ENCODE assay signal across 9 cellular contexts in the genomic region with DNA sequence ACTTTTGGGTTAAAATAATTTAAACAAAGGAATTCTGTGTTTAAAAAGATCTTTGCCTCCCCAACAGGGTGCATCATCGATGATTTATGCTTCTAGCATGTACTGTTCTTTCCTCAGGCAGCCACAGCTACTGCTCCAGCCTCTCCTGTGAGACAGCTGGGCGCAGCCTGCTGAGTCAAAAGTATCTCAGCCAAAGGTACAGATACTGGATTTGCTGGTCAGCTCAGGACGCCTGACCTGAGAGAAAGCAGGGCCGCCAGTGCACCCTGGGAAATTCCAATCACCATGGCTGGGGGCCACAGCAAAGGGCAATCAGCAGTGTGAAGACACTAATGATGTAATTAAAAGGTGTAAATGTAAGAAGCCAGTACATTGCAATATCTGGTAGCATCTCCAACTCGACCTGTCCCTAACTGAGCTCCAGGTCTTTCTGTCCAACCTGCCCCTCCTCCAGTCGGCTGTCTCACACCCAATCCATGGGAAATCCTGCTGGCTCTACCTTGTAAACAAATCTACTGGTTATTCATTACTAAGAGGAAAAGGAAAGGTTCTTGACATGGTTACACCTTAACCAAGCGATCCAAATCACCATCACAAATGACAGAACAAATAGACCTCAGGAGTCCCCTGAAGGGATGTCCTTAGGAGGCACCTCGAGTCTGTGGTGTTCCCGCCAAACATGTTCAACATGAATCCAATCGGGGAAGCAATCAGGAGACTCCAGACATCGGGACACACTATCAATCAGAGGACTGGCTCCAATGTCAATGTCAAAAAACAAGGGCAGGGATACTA. TPM values are rescaled to one million over a fixed set of nuclear protein-coding genes. Genes with fewer than 3 reads are reported as not detected.
DNase-seq lines count a peak whose midpoint lies in the region; ATAC-seq, FAIRE-seq and TF ChIP-seq lines count a peak whose summit lies in the region.
"Had no signal": no experiment of that assay in that cellular context is flagged by ENCODE, and none has a peak within 500 bp of the region (broad histone marks: within the 10 kb centered on the region; RNA-seq: fewer than 3 reads in every experiment).

No MANE protein-coding gene starts in this region.

- H3K27ac ChIP-seq in uterus, result peak overlapping the region; percentile 4 to 54
- H3K27ac ChIP-seq: BLaER1 had no signal

- intact Hi-C loops in activated CD4-positive, alpha-beta T cell treated with anti-CD3 and anti-CD28 coated beads for 36 hours (cut with DNase I, micrococcal nuclease), result no loop called here
- intact Hi-C loops in uterus (cut with DNase I; ENCODE audit: low total_unique reads) (no loop called here), sciatic nerve (cut with DNase I) (no loop called here)

- TF ChIP-seq CTCF in bronchial epithelial cell (IDR thresholded peaks at IDR 0.05; ENCODE audit: insufficient read depth, low read length, severe bottlenecking) (no peak), uterus (IDR thresholded peaks at IDR 0.05) (no peak)

- no peaks in the 10 kb centered on the region for H3K36me3 ChIP-seq in bronchial epithelial cell (ENCODE audit: control insufficient read depth, insufficient read depth, low read length)
- no peaks in the 10 kb centered on the region for H3K36me3 ChIP-seq in uterus

- no peaks in the 10 kb centered on the region for H3K27me3 Mint-ChIP-seq in activated CD4-positive, alpha-beta T cell treated with anti-CD3 and anti-CD28 coated beads for 36 hours

- TF ChIP-seq POLR2A in uterus (IDR thresholded peaks at IDR 0.05), result no peak

- no peaks in the 10 kb centered on the region for H3K4me1 ChIP-seq in uterus

- POLR2A ChIA-PET in activated CD4-positive, alpha-beta T cell treated with anti-CD3 and anti-CD28 coated beads for 36 hours (lab: Charles Lee), result no interaction called here

- FAIRE-seq in bronchial epithelial cell (lab: Jason Lieb, UNC), result peak; percentile 58

- H3K9me3 Mint-ChIP-seq in activated CD4-positive, alpha-beta T cell treated with anti-CD3 and anti-CD28 coated beads for 36 hours (ENCODE audit: low read depth), result no peaks in the 10 kb centered on the region

- H3K9me3 ChIP-seq in uterus, result no peaks in the 10 kb centered on the region
- H3K9me3 ChIP-seq: BLaER1 had no signal

- CTCF ChIA-PET in activated CD4-positive, alpha-beta T cell treated with anti-CD3 and anti-CD28 coated beads for 36 hours (lab: Charles Lee), result interaction anchor here (1.5 kb wide), 1 partner anchor 19 kb away, joined by 6 read pairs; no protein-coding TSS in a partner anchor

- H3K36me3 Mint-ChIP-seq in activated CD4-positive, alpha-beta T cell treated with anti-CD3 and anti-CD28 coated beads for 36 hours (ENCODE audit: low read depth), result peaks cover 7% of the 10 kb centered on the region

- no peaks in the 10 kb centered on the region for H3K27me3 ChIP-seq in bronchial epithelial cell (ENCODE audit: control insufficient read depth, insufficient read depth, low read length)
- H3K27me3 ChIP-seq in uterus, result no peaks in the 10 kb centered on the region
- H3K27me3 ChIP-seq: BLaER1 had no signal

- H3K4me3 ChIP-seq in bronchial epithelial cell (ENCODE audit: low read depth, low read length) (no peak overlapping the region), uterus (no peak overlapping the region)
- H3K4me3 ChIP-seq: BLaER1 had no signal

- no peak for ATAC-seq in activated CD4-positive, alpha-beta T cell treated with anti-CD3 and anti-CD28 coated beads for 36 hours
- peak; percentile 83 for ATAC-seq in left lobe of liver
- ATAC-seq in sciatic nerve, result no peak
- ATAC-seq in GM21737 (IDR thresholded peaks at IDR 0.05; ENCODE audit: unreplicated experiment), result no peak

- peak overlapping the region; percentile 44 for H3K27ac Mint-ChIP-seq in activated CD4-positive, alpha-beta T cell treated with anti-CD3 and anti-CD28 coated beads for 36 hours

- H3K4me1 Mint-ChIP-seq in activated CD4-positive, alpha-beta T cell treated with anti-CD3 and anti-CD28 coated beads for 36 hours, result peaks cover 17% of the 10 kb centered on the region

- no peak overlapping the region for H3K4me3 Mint-ChIP-seq in activated CD4-positive, alpha-beta T cell treated with anti-CD3 and anti-CD28 coated beads for 36 hours

- no peak for DNase-seq in activated CD4-positive, alpha-beta T cell treated with anti-CD3 and anti-CD28 coated beads for 36 hours
- DNase-seq in activated CD4-positive, alpha-beta T cell treated with anti-CD3 and anti-CD28 coated beads, Interleukin-2, amount 50 U/mL, for 1 hour, result no peak
- DNase-seq in bronchial epithelial cell (ENCODE audit: low read depth) (peak; percentile 94), left lobe of liver (ENCODE audit: low spot score) (peak; percentile 67), uterus (no peak), DMS114 treated with DMSO at 0.1 percent for 48 hours (lab: John Stamatoyannopoulos, UW; ENCODE audit: unreplicated experiment) (no peak), sciatic nerve (ENCODE audit: low spot score) (no peak)

RNA-seq across cellular contexts. Expression of a gene that starts 7.3 kb away (rescaled TPM):
- 10 to 100 TPM; 13.8 to 14.4 TPM for total RNA-seq in activated CD4-positive, alpha-beta T cell treated with anti-CD3 and anti-CD28 coated beads for 36 hours
- total RNA-seq in bronchial epithelial cell (5.3 and 7.0 TPM in 2 replicates), left lobe of liver (8.3 TPM), uterus (1 to 10 TPM; 2.8 to 9.1 (median 5.1) TPM), sciatic nerve (10.7 TPM)

RNA-seq across cellular contexts. Expression of a gene that starts 24.7 kb away (rescaled TPM):
- not detected for total RNA-seq in activated CD4-positive, alpha-beta T cell treated with anti-CD3 and anti-CD28 coated beads for 36 hours
- total RNA-seq in bronchial epithelial cell (not detected in 2 replicates), left lobe of liver (1.2 TPM), uterus (10 to 100 TPM in 1 of 4 donors, 1 to 10 TPM in 2, under 1 TPM in 1; 0.62 to 13.5 (median 6.6) TPM), sciatic nerve (29.7 TPM)

Comparison
In these comparisons a context has a peak if more than half of its experiments do, and no peak if none do; other contexts are left out.
1. DNase-seq: peak in bronchial epithelial cell (single experiment) and left lobe of liver (single experiment); none in activated CD4-positive, alpha-beta T cell treated with anti-CD3 and anti-CD28 coated beads for 36 hours (single experiment), activated CD4-positive, alpha-beta T cell treated with anti-CD3 and anti-CD28 coated beads, Interleukin-2, amount 50 U/mL, for 1 hour (single experiment), uterus (0 of 2), DMS114 treated with DMSO at 0.1 percent for 48 hours (single experiment) and sciatic nerve (single experiment).